In the genomic region with DNA sequence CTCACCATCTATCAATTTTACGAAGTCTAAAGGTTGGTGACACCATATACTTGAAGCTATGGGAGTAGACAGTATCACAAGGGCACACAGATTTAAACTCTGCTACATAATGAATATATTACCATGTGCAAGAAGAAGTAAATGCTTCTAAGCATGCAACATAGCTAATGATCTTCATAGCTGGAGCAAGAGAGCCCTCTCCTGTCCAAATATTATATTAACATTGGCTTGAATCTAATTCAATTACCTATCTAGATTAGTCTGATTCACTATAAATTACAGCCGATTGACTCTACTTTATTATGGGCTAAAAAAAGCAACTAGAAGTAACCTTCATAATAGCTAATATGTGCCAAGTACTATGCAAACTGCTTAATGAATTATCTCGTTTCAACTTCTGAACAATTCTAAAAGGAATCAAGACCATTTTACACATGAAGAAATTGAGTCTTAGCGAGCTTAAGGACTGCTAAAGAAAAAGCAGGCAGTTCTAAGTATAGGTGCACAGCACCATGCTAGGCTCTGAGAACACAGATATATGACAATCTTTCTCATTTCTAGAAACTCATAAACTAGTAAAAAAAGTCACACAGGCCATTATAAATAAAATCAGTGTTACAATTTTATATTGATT, we compare ENCODE assay signal across 1 cellular context.
TF ChIP-seq lines count a peak whose summit lies in the region.

No MANE protein-coding gene starts in this region.

TF ChIP-seq in WTC11, 78 proteins besides CTCF, POLR2A, EP300 and RAD21 (continued from another document):
- TF ChIP-seq, protein P1, sequence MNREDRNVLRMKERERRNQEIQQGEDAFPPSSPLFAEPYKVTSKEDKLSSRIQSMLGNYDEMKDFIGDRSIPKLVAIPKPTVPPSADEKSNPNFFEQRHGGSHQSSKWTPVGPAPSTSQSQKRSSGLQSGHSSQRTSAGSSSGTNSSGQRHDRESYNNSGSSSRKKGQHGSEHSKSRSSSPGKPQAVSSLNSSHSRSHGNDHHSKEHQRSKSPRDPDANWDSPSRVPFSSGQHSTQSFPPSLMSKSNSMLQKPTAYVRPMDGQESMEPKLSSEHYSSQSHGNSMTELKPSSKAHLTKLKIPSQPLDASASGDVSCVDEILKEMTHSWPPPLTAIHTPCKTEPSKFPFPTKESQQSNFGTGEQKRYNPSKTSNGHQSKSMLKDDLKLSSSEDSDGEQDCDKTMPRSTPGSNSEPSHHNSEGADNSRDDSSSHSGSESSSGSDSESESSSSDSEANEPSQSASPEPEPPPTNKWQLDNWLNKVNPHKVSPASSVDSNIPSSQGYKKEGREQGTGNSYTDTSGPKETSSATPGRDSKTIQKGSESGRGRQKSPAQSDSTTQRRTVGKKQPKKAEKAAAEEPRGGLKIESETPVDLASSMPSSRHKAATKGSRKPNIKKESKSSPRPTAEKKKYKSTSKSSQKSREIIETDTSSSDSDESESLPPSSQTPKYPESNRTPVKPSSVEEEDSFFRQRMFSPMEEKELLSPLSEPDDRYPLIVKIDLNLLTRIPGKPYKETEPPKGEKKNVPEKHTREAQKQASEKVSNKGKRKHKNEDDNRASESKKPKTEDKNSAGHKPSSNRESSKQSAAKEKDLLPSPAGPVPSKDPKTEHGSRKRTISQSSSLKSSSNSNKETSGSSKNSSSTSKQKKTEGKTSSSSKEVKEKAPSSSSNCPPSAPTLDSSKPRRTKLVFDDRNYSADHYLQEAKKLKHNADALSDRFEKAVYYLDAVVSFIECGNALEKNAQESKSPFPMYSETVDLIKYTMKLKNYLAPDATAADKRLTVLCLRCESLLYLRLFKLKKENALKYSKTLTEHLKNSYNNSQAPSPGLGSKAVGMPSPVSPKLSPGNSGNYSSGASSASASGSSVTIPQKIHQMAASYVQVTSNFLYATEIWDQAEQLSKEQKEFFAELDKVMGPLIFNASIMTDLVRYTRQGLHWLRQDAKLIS (CRISPR knock-in tag; IDR thresholded peaks at IDR 0.05; ENCODE audit: borderline replicate concordance), result no peak
- TF ChIP-seq GTF2I (CRISPR knock-in tag; conservative IDR thresholded peaks at IDR 0.05) (no peak), ZNF671 (CRISPR knock-in tag; IDR thresholded peaks at IDR 0.05) (no peak), RORB (CRISPR knock-in tag; IDR thresholded peaks at IDR 0.05) (no peak), CBFB (CRISPR knock-in tag; IDR thresholded peaks at IDR 0.05; ENCODE audit: low read depth) (no peak), GRHL2 (CRISPR knock-in tag; IDR thresholded peaks at IDR 0.05; ENCODE audit: insufficient replicate concordance, severe bottlenecking) (no peak), ZNF423 (CRISPR knock-in tag; IDR thresholded peaks at IDR 0.05) (no peak), MYBL2 (CRISPR knock-in tag; IDR thresholded peaks at IDR 0.05) (no peak), ZNF512 (CRISPR knock-in tag; IDR thresholded peaks at IDR 0.05; ENCODE audit: borderline replicate concordance) (no peak)
- TF ChIP-seq, protein P2, sequence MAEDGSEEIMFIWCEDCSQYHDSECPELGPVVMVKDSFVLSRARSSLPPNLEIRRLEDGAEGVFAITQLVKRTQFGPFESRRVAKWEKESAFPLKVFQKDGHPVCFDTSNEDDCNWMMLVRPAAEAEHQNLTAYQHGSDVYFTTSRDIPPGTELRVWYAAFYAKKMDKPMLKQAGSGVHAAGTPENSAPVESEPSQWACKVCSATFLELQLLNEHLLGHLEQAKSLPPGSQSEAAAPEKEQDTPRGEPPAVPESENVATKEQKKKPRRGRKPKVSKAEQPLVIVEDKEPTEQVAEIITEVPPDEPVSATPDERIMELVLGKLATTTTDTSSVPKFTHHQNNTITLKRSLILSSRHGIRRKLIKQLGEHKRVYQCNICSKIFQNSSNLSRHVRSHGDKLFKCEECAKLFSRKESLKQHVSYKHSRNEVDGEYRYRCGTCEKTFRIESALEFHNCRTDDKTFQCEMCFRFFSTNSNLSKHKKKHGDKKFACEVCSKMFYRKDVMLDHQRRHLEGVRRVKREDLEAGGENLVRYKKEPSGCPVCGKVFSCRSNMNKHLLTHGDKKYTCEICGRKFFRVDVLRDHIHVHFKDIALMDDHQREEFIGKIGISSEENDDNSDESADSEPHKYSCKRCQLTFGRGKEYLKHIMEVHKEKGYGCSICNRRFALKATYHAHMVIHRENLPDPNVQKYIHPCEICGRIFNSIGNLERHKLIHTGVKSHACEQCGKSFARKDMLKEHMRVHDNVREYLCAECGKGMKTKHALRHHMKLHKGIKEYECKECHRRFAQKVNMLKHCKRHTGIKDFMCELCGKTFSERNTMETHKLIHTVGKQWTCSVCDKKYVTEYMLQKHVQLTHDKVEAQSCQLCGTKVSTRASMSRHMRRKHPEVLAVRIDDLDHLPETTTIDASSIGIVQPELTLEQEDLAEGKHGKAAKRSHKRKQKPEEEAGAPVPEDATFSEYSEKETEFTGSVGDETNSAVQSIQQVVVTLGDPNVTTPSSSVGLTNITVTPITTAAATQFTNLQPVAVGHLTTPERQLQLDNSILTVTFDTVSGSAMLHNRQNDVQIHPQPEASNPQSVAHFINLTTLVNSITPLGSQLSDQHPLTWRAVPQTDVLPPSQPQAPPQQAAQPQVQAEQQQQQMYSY (CRISPR knock-in tag; IDR thresholded peaks at IDR 0.05), result no peak
